ENCODE assay signal across 1 cellular context in the genomic region with DNA sequence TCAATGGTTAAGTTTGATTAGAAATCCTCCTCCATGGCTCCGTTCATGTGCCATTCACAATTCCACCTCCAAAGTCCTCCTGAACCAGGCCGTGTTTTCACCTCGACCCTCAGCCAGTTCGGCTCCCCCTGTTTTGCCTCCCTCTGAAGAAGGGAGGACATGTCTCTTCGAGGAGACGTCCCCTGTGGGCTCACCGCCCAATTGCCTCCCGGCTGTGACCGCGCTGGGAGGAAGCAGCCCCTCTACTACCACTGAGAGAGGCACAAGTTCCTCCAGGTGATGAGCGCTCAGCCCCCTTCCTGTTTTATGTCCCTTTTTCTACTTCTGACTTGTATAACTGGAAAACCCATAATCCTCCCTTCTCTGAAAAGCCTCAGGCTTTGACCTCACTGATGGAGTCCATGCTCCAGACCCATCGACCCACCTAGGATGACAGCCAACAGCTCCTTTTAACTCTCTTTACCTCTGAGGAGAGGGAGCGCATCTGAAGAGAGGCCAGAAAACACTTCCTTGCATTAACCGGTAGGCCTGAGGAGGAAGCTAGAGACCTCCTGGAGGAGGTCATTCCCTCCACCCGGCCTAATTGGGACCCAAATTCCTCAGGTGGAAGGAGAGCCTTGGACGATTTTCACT.
TF ChIP-seq lines count a peak whose summit lies in the region.

No MANE protein-coding gene starts in this region.

TF ChIP-seq in HCT116, 20 proteins besides CTCF, POLR2A, EP300 and RAD21 (continued from another document):
- no peak for TF ChIP-seq EZH2phosphoT487 (IDR thresholded peaks at IDR 0.05; ENCODE audit: borderline replicate concordance)
- no peak for TF ChIP-seq JUND (IDR thresholded peaks at IDR 0.05)
- no peak for TF ChIP-seq ELF1 (IDR thresholded peaks at IDR 0.05; ENCODE audit: borderline replicate concordance, low read depth)
- no peak for TF ChIP-seq EGR1 (IDR thresholded peaks at IDR 0.05; ENCODE audit: low read depth)
